Comparison of ENCODE assay signal across 25 cellular contexts in the genomic region with DNA sequence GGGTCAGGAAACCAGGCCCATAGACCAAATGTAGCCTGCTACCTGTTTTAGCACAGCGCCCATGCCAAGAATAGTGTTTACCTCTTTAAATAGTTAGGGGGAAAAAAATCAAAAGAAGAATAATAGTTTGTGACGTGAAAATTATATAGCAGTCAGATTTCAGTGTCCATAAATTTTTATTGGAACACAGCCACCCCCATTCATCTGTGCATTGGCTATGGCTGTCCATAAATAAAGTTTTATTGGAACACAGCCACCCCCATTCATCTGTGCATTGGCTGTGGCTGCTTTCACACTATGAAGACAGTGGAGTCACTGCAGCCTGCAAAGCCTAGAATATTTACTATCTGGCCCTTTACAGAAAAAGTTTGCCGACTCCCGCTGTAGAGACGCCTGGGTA.
"Had no signal": no experiment of that assay in that cellular context is flagged by ENCODE, and none has a peak within 500 bp of the region (broad histone marks: within the 10 kb centered on the region; RNA-seq: fewer than 3 reads in every experiment).

No MANE protein-coding gene starts in this region.

- DNase-seq: effector CD8-positive, alpha-beta T cell; endodermal cell; foreskin fibroblast; heart left ventricle; kidney; left lung; mesendoderm; midbrain; naive thymus-derived CD4-positive, alpha-beta T cell; nephron progenitor cell; nucleus accumbens; sigmoid colon; stimulated activated CD4-positive, alpha-beta T cell treated with anti-CD3 and anti-CD28 coated beads, Interleukin-2, amount 100 ng/mL, for 24 hours; stimulated activated CD4-positive, alpha-beta T cell treated with anti-CD3 and anti-CD28 coated beads, Interleukin-4, amount 100 ng/mL, for 24 hours; stimulated activated naive CD4-positive, alpha-beta T cell treated with Interleukin-2 at 50 U/mL for 16 hours; stomach; thyroid gland; trophoblast cell had no signal

- ATAC-seq: esophagus mucosa; gastrocnemius medialis; heart left ventricle; left lung; naive thymus-derived CD4-positive, alpha-beta T cell; stimulated activated effector memory CD8-positive, alpha-beta T cell treated with anti-CD3 and anti-CD28 coated beads, Interleukin-12 subunit alpha, Interleukin-12 subunit beta, amount 100 ng/mL, for 72 hours had no signal

- H3K4me3 ChIP-seq: gastrocnemius medialis, heart left ventricle, hepatocyte, left lung, prostate gland, right atrium auricular region, sigmoid colon, stomach, thyroid gland, vagina had no signal
